8 cellular contexts compared by ENCODE assay signal in the genomic region with DNA sequence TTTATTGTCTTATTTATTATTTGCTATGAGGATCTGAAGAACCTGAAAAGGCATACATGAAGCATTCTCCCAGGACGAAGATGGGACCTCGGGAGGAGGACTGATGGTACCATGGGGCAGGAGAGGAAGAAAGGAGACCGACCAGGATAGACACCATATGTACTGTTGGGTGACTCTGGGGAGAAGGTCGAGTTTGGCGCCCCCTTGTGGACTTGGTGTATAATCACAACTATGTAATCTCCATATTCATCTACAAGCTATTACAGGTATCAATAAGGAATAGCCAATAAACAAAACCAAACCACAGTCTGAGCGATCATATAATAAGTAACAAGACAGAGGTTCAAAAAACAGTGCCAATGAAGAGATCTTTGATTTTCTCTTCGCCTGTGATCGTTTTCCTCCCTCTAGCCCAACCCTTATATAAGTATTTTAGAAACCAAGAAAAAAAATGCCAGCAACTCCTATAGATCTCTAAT.
DNase-seq lines count a peak whose midpoint lies in the region; ATAC-seq, FAIRE-seq and TF ChIP-seq lines count a peak whose summit lies in the region.
"Had no signal": no experiment of that assay in that cellular context is flagged by ENCODE, and none has a peak within 500 bp of the region (broad histone marks: within the 10 kb centered on the region; RNA-seq: fewer than 3 reads in every experiment).

No MANE protein-coding gene starts in this region.

- H3K27ac ChIP-seq in right lobe of liver: no peak overlapping the region

- no peaks in the 10 kb centered on the region for H3K36me3 ChIP-seq in right lobe of liver

- intact Hi-C loops in right lobe of liver (cut with DNase I): loop anchor here in 1 of 2 donors (10.0 kb wide), 1 partner anchor 478 kb away; no protein-coding TSS in a partner anchor

- H3K4me3 ChIP-seq in right lobe of liver: no peak overlapping the region

- peak; percentile 87 for FAIRE-seq in GM12892 (lab: Jason Lieb, UNC)
- FAIRE-seq: islet of Langerhans had no signal

- 25% methylated on average over 8 of the region's 8 CpGs for WGBS in right lobe of liver (ENCODE audit: insufficient coverage, low coverage, low lambda C conversion rate, missing lambda C conversion rate)

- DNase-seq in GM12892 (ENCODE audit: insufficient read length): peak; percentile 49
- peak; percentile 68 for DNase-seq in NCI-H2227 (lab: John Stamatoyannopoulos, UW; ENCODE audit: unreplicated experiment)
- DNase-seq in activated CD4-positive, CD25-positive, alpha-beta regulatory T cell treated with anti-CD3 and anti-CD28 coated beads, Interleukin-2, amount 50 U/mL, for 72 hours: peak; percentile 79
- peak; percentile 10 for DNase-seq in cerebellum (ENCODE audit: low spot score)
- DNase-seq in right lobe of liver: peak; percentile 64 to 66 (median 66)
- DNase-seq in stimulated activated CD8-positive, alpha-beta memory T cell treated with anti-CD3 and anti-CD28 coated beads, Interleukin-12 subunit alpha, Interleukin-12 subunit beta, amount 100 ng/mL, for 4 hours (ENCODE audit: low read depth): peak; percentile 25

- peak; percentile 43 to 80 (median 78) for TF ChIP-seq CTCF in right lobe of liver (IDR thresholded peaks at IDR 0.05)

- H3K9me3 ChIP-seq in right lobe of liver: no peaks in the 10 kb centered on the region

- TF ChIP-seq POLR2A in GM12892 (IDR thresholded peaks at IDR 0.05; ENCODE audit: low read depth, low read length) (no peak), right lobe of liver (IDR thresholded peaks at IDR 0.05) (no peak)

- no peaks in the 10 kb centered on the region for H3K27me3 ChIP-seq in right lobe of liver

- H3K4me1 ChIP-seq in right lobe of liver: no peaks in the 10 kb centered on the region

- peak; percentile 59 for ATAC-seq in HG02973 (IDR thresholded peaks at IDR 0.05; ENCODE audit: unreplicated experiment)
- ATAC-seq in right lobe of liver: peak; percentile 79 to 86 (median 84)

Comparison
In these comparisons a context has a peak if more than half of its experiments do, and no peak if none do; other contexts are left out.
1. DNase-seq: peak in every context shown above with its lines; median percentile 79 in activated CD4-positive, CD25-positive, alpha-beta regulatory T cell treated with anti-CD3 and anti-CD28 coated beads, Interleukin-2, amount 50 U/mL, for 72 hours; 68 in NCI-H2227; 66 in right lobe of liver; 49 in GM12892; 25 in stimulated activated CD8-positive, alpha-beta memory T cell treated with anti-CD3 and anti-CD28 coated beads, Interleukin-12 subunit alpha, Interleukin-12 subunit beta, amount 100 ng/mL, for 4 hours; 10 in cerebellum.